ENCODE assay signal across 9 cellular contexts in the genomic region with DNA sequence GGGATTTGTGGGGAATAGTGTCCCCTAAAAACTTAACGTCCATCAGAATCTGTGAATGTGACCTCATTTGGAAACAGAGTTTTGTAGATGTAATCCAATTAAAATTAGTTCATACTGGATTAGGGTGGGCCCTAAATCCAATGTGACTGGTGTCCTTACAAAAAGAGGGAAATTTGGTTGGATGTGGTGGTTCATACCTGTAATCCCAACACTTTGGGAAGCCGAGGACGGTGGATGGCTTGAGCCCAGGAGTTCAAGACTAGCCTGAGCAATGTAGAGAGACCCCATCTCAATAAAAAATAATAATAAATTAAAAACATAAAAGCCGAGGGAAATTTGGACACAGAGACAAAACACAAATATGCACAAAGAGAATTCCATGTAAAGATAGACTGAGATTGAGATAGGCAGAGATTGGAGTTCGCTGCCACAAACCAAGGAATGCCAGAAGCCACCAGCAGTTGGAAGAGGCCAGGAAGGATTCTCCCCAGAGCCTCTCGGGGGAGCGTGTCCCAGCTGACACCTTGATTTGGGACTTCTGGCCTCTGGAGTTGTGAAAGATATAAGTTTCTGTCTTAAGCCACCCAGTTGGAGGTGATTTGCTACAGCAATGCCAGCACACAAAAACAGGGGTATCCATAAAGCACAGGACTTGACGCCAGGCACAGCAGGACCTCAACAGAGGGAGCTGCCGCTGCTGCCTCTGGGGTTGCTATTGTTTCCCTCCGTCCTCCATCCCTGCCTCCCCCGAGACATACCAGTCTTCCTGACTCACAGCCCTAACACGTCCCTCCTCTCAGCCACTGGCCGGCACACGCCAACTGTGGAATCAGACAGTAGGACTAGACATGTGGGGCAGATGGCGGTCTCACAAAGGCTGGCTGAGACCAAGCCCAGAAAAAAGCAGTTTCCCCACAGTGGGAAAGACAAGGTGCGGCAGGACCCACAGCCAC.
DNase-seq lines count a peak whose midpoint lies in the region; ATAC-seq and TF ChIP-seq lines count a peak whose summit lies in the region.
"Had no signal": no experiment of that assay in that cellular context is flagged by ENCODE, and none has a peak within 500 bp of the region (broad histone marks: within the 10 kb centered on the region; RNA-seq: fewer than 3 reads in every experiment).

No MANE protein-coding gene starts in this region.

- H3K9me3 ChIP-seq in HUES48 (ENCODE audit: control insufficient read depth, insufficient read depth, low read length) (no peaks in the 10 kb centered on the region), left lung (no peaks in the 10 kb centered on the region), thoracic aorta (no peaks in the 10 kb centered on the region)

- TF ChIP-seq CTCF in coronary artery (IDR thresholded peaks at IDR 0.05) (no peak), left lung (IDR thresholded peaks at IDR 0.05) (no peak), thoracic aorta (IDR thresholded peaks at IDR 0.05) (no peak)

- no peaks in the 10 kb centered on the region for H3K9me3 Mint-ChIP-seq in activated naive CD4-positive, alpha-beta T cell treated with anti-CD3 and anti-CD28 coated beads, Interleukin-2, amount 10 ng/mL, durations not matched to agents 7 days and 5 days
- H3K9me3 Mint-ChIP-seq: memory B cell had no signal

- H3K4me1 ChIP-seq in HUES48 (ENCODE audit: control insufficient read depth, insufficient read depth, low read length) (peaks cover 12% of the 10 kb centered on the region), left lung (peaks cover 33 to 38% of the 10 kb centered on the region in 2 donors), thoracic aorta (ENCODE audit: control insufficient read depth in 1 of 2, low read depth in 2 of 2) (peaks cover 46 to 82% of the 10 kb centered on the region in 2 donors)

- no peak overlapping the region for H3K4me3 Mint-ChIP-seq in activated naive CD4-positive, alpha-beta T cell treated with anti-CD3 and anti-CD28 coated beads, Interleukin-2, amount 10 ng/mL, durations not matched to agents 7 days and 5 days
- H3K4me3 Mint-ChIP-seq: memory B cell had no signal

- H3K27ac Mint-ChIP-seq in activated naive CD4-positive, alpha-beta T cell treated with anti-CD3 and anti-CD28 coated beads, Interleukin-2, amount 10 ng/mL, durations not matched to agents 7 days and 5 days, result no peak overlapping the region
- H3K27ac Mint-ChIP-seq: memory B cell had no signal

- H3K36me3 Mint-ChIP-seq in activated naive CD4-positive, alpha-beta T cell treated with anti-CD3 and anti-CD28 coated beads, Interleukin-2, amount 10 ng/mL, durations not matched to agents 7 days and 5 days, result no peaks in the 10 kb centered on the region
- H3K36me3 Mint-ChIP-seq: memory B cell had no signal

- H3K27me3 Mint-ChIP-seq in activated naive CD4-positive, alpha-beta T cell treated with anti-CD3 and anti-CD28 coated beads, Interleukin-2, amount 10 ng/mL, durations not matched to agents 7 days and 5 days, result peaks cover 19% of the 10 kb centered on the region

- H3K27ac ChIP-seq in HUES48 (ENCODE audit: low read depth, low read length) (peak overlapping the region; percentile 72), coronary artery (peak overlapping the region; percentile 88 to 96), left lung (peak overlapping the region; percentile 80 to 84), thoracic aorta (peak overlapping the region; percentile 88 to 93)

- H3K4me3 ChIP-seq in HUES48 (ENCODE audit: low read depth, low read length) (no peak overlapping the region), coronary artery (no peak overlapping the region), left lung (no peak overlapping the region), thoracic aorta (peak overlapping the region; percentile 5)

- intact Hi-C loops in left lung (cut with DNase I), result no loop called here

- ATAC-seq in left lung (peak; percentile 45), thoracic aorta (ENCODE audit: insufficient number of reproducible peaks, low FRiP score, low read depth) (peak; percentile 53), GM19395 (IDR thresholded peaks at IDR 0.05; ENCODE audit: unreplicated experiment) (no peak), GM18861 (IDR thresholded peaks at IDR 0.05; ENCODE audit: unreplicated experiment) (no peak)

- H3K27me3 ChIP-seq in HUES48 (ENCODE audit: control insufficient read depth, insufficient read depth, low read length) (no peaks in the 10 kb centered on the region), left lung (no peaks in the 10 kb centered on the region), thoracic aorta (replicated peaks; ENCODE audit: insufficient read depth) (no peaks in the 10 kb centered on the region)

- H3K4me1 Mint-ChIP-seq in activated naive CD4-positive, alpha-beta T cell treated with anti-CD3 and anti-CD28 coated beads, Interleukin-2, amount 10 ng/mL, durations not matched to agents 7 days and 5 days, result no peaks in the 10 kb centered on the region

- no peak overlapping the region for H3K9ac ChIP-seq in HUES48 (ENCODE audit: low read depth, low read length)

- CTCF ChIA-PET in activated naive CD4-positive, alpha-beta T cell treated with anti-CD3 and anti-CD28 coated beads, Interleukin-2, amount 10 ng/mL, durations not matched to agents 7 days and 5 days (lab: Charles Lee), result interaction anchor here (1.2 to 3.4 kb wide), 3 partner anchors 9 to 18 kb away, joined by 5 to 13 read pairs (median 10); no protein-coding TSS in a partner anchor

- H3K36me3 ChIP-seq in HUES48 (ENCODE audit: control insufficient read depth, insufficient read depth, low read length) (no peaks in the 10 kb centered on the region), left lung (no peaks in the 10 kb centered on the region), thoracic aorta (no peaks in the 10 kb centered on the region)

- peak; percentile 96 for DNase-seq in coronary artery (ENCODE audit: low spot score)
- peak; percentile 69 to 73 for DNase-seq in left lung
- DNase-seq in thoracic aorta (ENCODE audit: low spot score), result peak; percentile 68
- DNase-seq in SK-N-DZ (ENCODE audit: low spot score), result no peak
- DNase-seq in activated naive CD4-positive, alpha-beta T cell treated with anti-CD3 and anti-CD28 coated beads, Interleukin-2, amount 10 ng/mL, durations not matched to agents 7 days and 5 days, result no peak

Comparison
In these comparisons a context has a peak if more than half of its experiments do, and no peak if none do; other contexts are left out.
1. DNase-seq: peak in coronary artery (single experiment), left lung (2 of 2) and thoracic aorta (single experiment); none in SK-N-DZ (single experiment) and activated naive CD4-positive, alpha-beta T cell treated with anti-CD3 and anti-CD28 coated beads, Interleukin-2, amount 10 ng/mL, durations not matched to agents 7 days and 5 days (single experiment).
2. ATAC-seq: peak in left lung (single experiment) and thoracic aorta (single experiment); none in GM19395 (single experiment) and GM18861 (single experiment).
3. Peak in every context shown above with its lines, with median percentiles within 50 percentile points of each other: H3K27ac ChIP-seq.